1 cellular context compared by ENCODE assay signal in genomic region chr20:19668406-19668805, GRCh38.
A peak's percentile ranks its signal among the peaks of the same experiment; 100 is the strongest.
TF ChIP-seq lines count a peak whose summit lies in the region.

No MANE protein-coding gene starts in this region.

TF ChIP-seq in GM12878, 131 proteins besides CTCF, POLR2A, EP300 and RAD21:
- no peak for TF ChIP-seq PAX8 (IDR thresholded peaks at IDR 0.05)
- peak; percentile 62; the same call in 1 of the 2 replicates for TF ChIP-seq SPI1 (IDR thresholded peaks at IDR 0.05; ENCODE audit: borderline replicate concordance, insufficient read depth, low read depth, low read length)
- no peak for TF ChIP-seq SIX5 (IDR thresholded peaks at IDR 0.05; ENCODE audit: low read depth, low read length, severe bottlenecking)
TF ChIP-seq in GM12878: peak in this region for 1.
